16 cellular contexts compared by ENCODE assay signal in genomic region chr1:232705815-232706575, GRCh38.
DNase-seq lines count a peak whose midpoint lies in the region; ATAC-seq, FAIRE-seq and TF ChIP-seq lines count a peak whose summit lies in the region.
"Had no signal": no experiment of that assay in that cellular context is flagged by ENCODE, and none has a peak within 500 bp of the region (broad histone marks: within the 10 kb centered on the region; RNA-seq: fewer than 3 reads in every experiment).

No MANE protein-coding gene starts in this region.

- RAD21 ChIA-PET in GM12878 (lab: Charles Lee; ENCODE audit: unreplicated experiment): no interaction called here

- no peak for TF ChIP-seq CTCF in GM12878 (IDR thresholded peaks at IDR 0.05 in 2 of 3, conservative IDR thresholded peaks at IDR 0.05 in 1 of 3; ENCODE audit: control insufficient read depth in 2 of 3, extremely low read depth in 1 of 3, insufficient read depth in 1 of 3, low read depth in 3 of 3, low read length in 3 of 3)
- no peak for TF ChIP-seq CTCF in stomach (IDR thresholded peaks at IDR 0.05)
- no peak for TF ChIP-seq CTCF in testis (IDR thresholded peaks at IDR 0.05)

- H3K27ac ChIP-seq in GM12878 (ENCODE audit: control insufficient read depth, insufficient read depth) (no peak overlapping the region), stomach (peak overlapping the region in 3 of 5 donors; percentile 51 to 63 (median 56)), testis (no peak overlapping the region)

- ATAC-seq in GM12878: no peak
- ATAC-seq: activated CD4-positive, alpha-beta T cell treated with anti-CD3 and anti-CD28 coated beads for 36 hours; activated naive CD8-positive, alpha-beta T cell treated with anti-CD3 and anti-CD28 coated beads, Interleukin-2, amount 50 U/mL, for 24 hours; CD8-positive, alpha-beta T cell had no signal

- H2AFZ ChIP-seq in GM12878 (ENCODE audit: control insufficient read depth, low read depth, low read length): no peak overlapping the region

- CTCF ChIA-PET in GM12878 (lab: Yijun Ruan, JAX): no interaction called here

- no peak overlapping the region for H3K4me2 ChIP-seq in GM12878 (ENCODE audit: control insufficient read depth, insufficient read depth)

- H3K36me3 ChIP-seq in GM12878 (ENCODE audit: control insufficient read depth in 2 of 2, insufficient read depth in 2 of 2, low read length in 1 of 2): no peaks in the 10 kb centered on the region
- no peaks in the 10 kb centered on the region for H3K36me3 ChIP-seq in stomach
- H3K36me3 ChIP-seq in testis (ENCODE audit: low read depth, missing control alignments): no peaks in the 10 kb centered on the region
- H3K36me3 ChIP-seq: pancreas had no signal

- no TSS peak for BruUV-seq in GM12878 (replicated peaks; lab: Mats Ljungman, UMichigan)

- TF ChIP-seq EP300 in GM12878 (IDR thresholded peaks at IDR 0.05; ENCODE audit: borderline replicate concordance in 1 of 2, control insufficient read depth in 1 of 2, low read depth in 2 of 2, low read length in 2 of 2): no peak
- no peak for TF ChIP-seq EP300 in stomach (IDR thresholded peaks at IDR 0.05)

- FAIRE-seq in GM12878 (lab: Jason Lieb, UNC): no peak
- FAIRE-seq: pancreas, urothelium cell line had no signal

- peaks cover 0 to 4% of the 10 kb centered on the region in 2 experiments; a peak in 2 of 4 replicates for H3K27me3 ChIP-seq in GM12878 (replicated peaks in 1 of 2; ENCODE audit: control insufficient read depth in 2 of 2, insufficient read depth in 2 of 2, low read length in 1 of 2)
- H3K27me3 ChIP-seq in stomach: no peaks in the 10 kb centered on the region
- H3K27me3 ChIP-seq in testis: no peaks in the 10 kb centered on the region
- H3K27me3 ChIP-seq: pancreas had no signal

- H3K4me1 ChIP-seq in GM12878 (ENCODE audit: control insufficient read depth, insufficient read depth, low read length) (no peaks in the 10 kb centered on the region), stomach (peaks cover 18 to 28% (median 25%) of the 10 kb centered on the region in 4 donors), testis (no peaks in the 10 kb centered on the region)

- DNase-seq in MV-4-11 (lab: John Stamatoyannopoulos, UW) (peak; percentile 73), GM12878 (ENCODE audit: low read depth, low spot score) (no peak), iris pigment epithelial cell (ENCODE audit: low read depth) (peak; percentile 50), stomach (no peak), testis (no peak), iPS-NIHi7 (ENCODE audit: extremely low spot score) (no peak), erythroblast (lab: John Stamatoyannopoulos, UW) (no peak)
- DNase-seq: activated CD4-positive, alpha-beta T cell treated with anti-CD3 and anti-CD28 coated beads for 36 hours; activated naive CD8-positive, alpha-beta T cell treated with anti-CD3 and anti-CD28 coated beads, Interleukin-2, amount 50 U/mL, for 24 hours; activated T-cell treated with anti-CD3 and anti-CD28 coated beads for 4 hours; CD8-positive, alpha-beta T cell; midbrain; NCI-H146; NCI-H524 treated with DMSO at 0.1 percent for 48 hours; pancreas had no signal

- intact Hi-C loops in GM12878 (cut with micrococcal nuclease; ENCODE audit: unreplicated experiment): no loop called here
- intact Hi-C loops in stomach (cut with DNase I; ENCODE audit: low total_unique reads): no loop called here
- intact Hi-C loops in testis (cut with DNase I; ENCODE audit: low total_unique reads): no loop called here

- no peak overlapping the region for H3K9ac ChIP-seq in GM12878 (ENCODE audit: control insufficient read depth, insufficient read depth, low read length)

- H3K4me3 ChIP-seq in GM12878: no peak overlapping the region
- H3K4me3 ChIP-seq in stomach: no peak overlapping the region
- no peak overlapping the region for H3K4me3 ChIP-seq in testis
- H3K4me3 ChIP-seq: pancreas had no signal

- no peaks in the 10 kb centered on the region for H4K20me1 ChIP-seq in GM12878 (ENCODE audit: control insufficient read depth, insufficient read depth)

- TF ChIP-seq POLR2A in GM12878 (IDR thresholded peaks at IDR 0.05; ENCODE audit: low read depth, low read length) (no peak), stomach (IDR thresholded peaks at IDR 0.05) (no peak), testis (IDR thresholded peaks at IDR 0.05) (no peak), erythroblast (IDR thresholded peaks at IDR 0.05; ENCODE audit: low read length) (no peak)

- no peak for TF ChIP-seq RAD21 in GM12878 (IDR thresholded peaks at IDR 0.05; ENCODE audit: insufficient read depth, low read depth, low read length)

- POLR2A ChIA-PET in GM12878 (lab: Charles Lee): no interaction called here

- in situ Hi-C loops in GM12878 (cut with MboI): no loop called here

- 15% methylated on average over 7 of the region's 7 CpGs for WGBS in GM12878 (ENCODE audit: insufficient coverage, insufficient replicate concordance, low lambda C conversion rate, missing lambda C conversion rate)
- 75 to 93% (median 82%) methylated on average over 7 of the region's 7 CpGs for WGBS in stomach, 5 donors
- WGBS in testis, 2 donors: 83 to 85% methylated on average over 7 of the region's 7 CpGs

- H3K9me3 ChIP-seq in GM12878 (replicated peaks; ENCODE audit: control insufficient read depth, insufficient read depth, low read length) (no peaks in the 10 kb centered on the region), stomach (no peaks in the 10 kb centered on the region), testis (no peaks in the 10 kb centered on the region)
- H3K9me3 ChIP-seq: pancreas had no signal

- H3K79me2 ChIP-seq in GM12878 (ENCODE audit: control insufficient read depth, insufficient read depth, low read length): no peaks in the 10 kb centered on the region

- SMC1A ChIA-PET in GM12878 (lab: Charles Lee; ENCODE audit: uncharacterized antibody, unreplicated experiment): no interaction called here

TF ChIP-seq in GM12878, 131 proteins besides CTCF, POLR2A, EP300 and RAD21:
- TF ChIP-seq FOS (IDR thresholded peaks at IDR 0.05; ENCODE audit: borderline replicate concordance, extremely low read depth, insufficient read length): no peak
- peak; percentile 15; the same call in 1 of the 2 replicates for TF ChIP-seq SPI1 (IDR thresholded peaks at IDR 0.05; ENCODE audit: borderline replicate concordance, insufficient read depth, low read depth, low read length)
- no peak for TF ChIP-seq MEF2B (IDR thresholded peaks at IDR 0.05; ENCODE audit: partially characterized antibody, poor library complexity, severe bottlenecking)

Comparison
In these comparisons a context has a peak if more than half of its experiments do, and no peak if none do; other contexts are left out.
1. DNase-seq: peak in MV-4-11 (single experiment) and iris pigment epithelial cell (single experiment); none in GM12878 (single experiment), stomach (single experiment), testis (single experiment), iPS-NIHi7 (single experiment) and erythroblast (0 of 2).
2. H3K27ac ChIP-seq: peak in stomach (3 of 5); none in GM12878 (single experiment) and testis (0 of 2).